In the genomic region with DNA sequence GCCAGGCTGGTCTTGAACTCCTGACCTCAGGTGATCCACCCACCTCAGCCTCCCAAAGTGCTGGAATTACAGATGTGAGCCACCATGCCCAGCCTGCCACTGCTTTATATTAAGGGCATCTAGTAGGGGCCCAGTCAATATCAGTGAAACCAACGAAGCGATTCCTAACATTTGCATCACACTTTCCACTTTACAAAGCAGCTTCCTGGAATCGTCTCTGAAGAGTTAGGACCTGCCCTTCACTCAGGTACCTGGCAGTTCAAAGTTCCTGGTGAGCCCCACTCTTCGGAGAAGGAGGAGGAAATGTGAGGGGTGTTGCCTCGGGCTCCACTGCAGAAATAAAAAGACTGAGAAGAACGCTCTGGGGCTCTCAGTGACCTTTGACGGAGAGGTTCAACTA, we compare ENCODE assay signal across 15 cellular contexts. TPM values are rescaled to one million over a fixed set of nuclear protein-coding genes. Genes with fewer than 3 reads are reported as not detected.
A peak's percentile ranks its signal among the peaks of the same experiment; 100 is the strongest.
DNase-seq lines count a peak whose midpoint lies in the region; ATAC-seq and FAIRE-seq lines count a peak whose summit lies in the region.
"Had no signal": no experiment of that assay in that cellular context is flagged by ENCODE, and none has a peak within 500 bp of the region (broad histone marks: within the 10 kb centered on the region; RNA-seq: fewer than 3 reads in every experiment).

No MANE protein-coding gene starts in this region.

- no peak for DNase-seq in T-helper 2 cell treated with Interferon-gamma antibody and Interleukin-4, amounts not matched to agents 5 μg/mL and 100 μg/mL, for 36 hours (ENCODE audit: low spot score)
- DNase-seq in T-helper 2 cell (no peak), NCI-H526 (lab: John Stamatoyannopoulos, UW) (peak; percentile 41 to 73), small intestine (peak; percentile 36), epidermal melanocyte (ENCODE audit: insufficient read length, low spot score) (no peak), NCI-H524 (lab: John Stamatoyannopoulos, UW) (no peak)
- DNase-seq in activated T-cell treated with anti-CD3 and anti-CD28 coated beads, Interleukin-2, amount 50 U/mL, for 72 hours = no peak
- DNase-seq: esophagus squamous epithelium, hippocampal formation, NCI-H2081 treated with DMSO at 0.1 percent for 48 hours, posterior cingulate gyrus, tibial artery had no signal

- no peak for FAIRE-seq in small intestine (lab: Jason Lieb, UNC)
- FAIRE-seq: G401.6 had no signal

- H3K27me3 ChIP-seq in small intestine (ENCODE audit: control insufficient read depth in 2 of 2, insufficient read depth in 2 of 2, low read length in 2 of 2) = no peaks in the 10 kb centered on the region
- H3K27me3 ChIP-seq: esophagus squamous epithelium, tibial artery had no signal

- peaks cover 0 to 2% of the 10 kb centered on the region in 2 donors for H3K4me1 ChIP-seq in small intestine (ENCODE audit: control insufficient read depth in 2 of 2, insufficient read depth in 1 of 2, low read depth in 1 of 2, low read length in 1 of 2)

- WGBS in small intestine, 3 donors = 10 to 43% (median 27%) methylated on average over 7 of the region's 7 CpGs

- H3K4me3 Mint-ChIP-seq in T-helper 2 cell treated with Interferon-gamma antibody and Interleukin-4, amounts not matched to agents 5 μg/mL and 100 μg/mL, for 36 hours = peak overlapping the region; percentile 45
- peak overlapping the region; percentile 86 to 87 for H3K4me3 Mint-ChIP-seq in activated T-cell treated with anti-CD3 and anti-CD28 coated beads, Interleukin-2, amount 50 U/mL, for 72 hours

- H3K27ac ChIP-seq in small intestine (ENCODE audit: low read depth in 1 of 2, low read length in 1 of 2) = no peak overlapping the region
- H3K27ac ChIP-seq: 22Rv1, tibial artery had no signal

- no peaks in the 10 kb centered on the region for H3K36me3 Mint-ChIP-seq in T-helper 2 cell treated with Interferon-gamma antibody and Interleukin-4, amounts not matched to agents 5 μg/mL and 100 μg/mL, for 36 hours (ENCODE audit: low read depth)
- H3K36me3 Mint-ChIP-seq in activated T-cell treated with anti-CD3 and anti-CD28 coated beads, Interleukin-2, amount 50 U/mL, for 72 hours (ENCODE audit: insufficient read depth in 2 of 2) = no peaks in the 10 kb centered on the region

- H3K36me3 ChIP-seq in small intestine (ENCODE audit: control insufficient read depth in 2 of 2, insufficient read depth in 2 of 2, low read length in 2 of 2) = no peaks in the 10 kb centered on the region
- H3K36me3 ChIP-seq: esophagus squamous epithelium, tibial artery had no signal

- peak overlapping the region; percentile 84 for H3K27ac Mint-ChIP-seq in T-helper 2 cell treated with Interferon-gamma antibody and Interleukin-4, amounts not matched to agents 5 μg/mL and 100 μg/mL, for 36 hours
- H3K27ac Mint-ChIP-seq in activated T-cell treated with anti-CD3 and anti-CD28 coated beads, Interleukin-2, amount 50 U/mL, for 72 hours = peak overlapping the region; percentile 97

- ATAC-seq in activated T-cell treated with anti-CD3 and anti-CD28 coated beads, Interleukin-2, amount 50 U/mL, for 72 hours (replicated peaks in 1 of 2) = no peak
- no peak for ATAC-seq in HG03354 (IDR thresholded peaks at IDR 0.05; ENCODE audit: poor library complexity, severe bottlenecking, unreplicated experiment)

- H3K9me3 Mint-ChIP-seq in T-helper 2 cell treated with Interferon-gamma antibody and Interleukin-4, amounts not matched to agents 5 μg/mL and 100 μg/mL, for 36 hours = no peaks in the 10 kb centered on the region
- H3K9me3 Mint-ChIP-seq in activated T-cell treated with anti-CD3 and anti-CD28 coated beads, Interleukin-2, amount 50 U/mL, for 72 hours = no peaks in the 10 kb centered on the region

- no peaks in the 10 kb centered on the region for H3K9me3 ChIP-seq in small intestine (ENCODE audit: control insufficient read depth, low read depth)
- H3K9me3 ChIP-seq: esophagus squamous epithelium, tibial artery had no signal

- H3K27me3 Mint-ChIP-seq in T-helper 2 cell treated with Interferon-gamma antibody and Interleukin-4, amounts not matched to agents 5 μg/mL and 100 μg/mL, for 36 hours (ENCODE audit: low read depth) = no peaks in the 10 kb centered on the region
- H3K27me3 Mint-ChIP-seq in activated T-cell treated with anti-CD3 and anti-CD28 coated beads, Interleukin-2, amount 50 U/mL, for 72 hours (ENCODE audit: low read depth) = no peaks in the 10 kb centered on the region

- peaks cover 62% of the 10 kb centered on the region for H3K4me1 Mint-ChIP-seq in T-helper 2 cell treated with Interferon-gamma antibody and Interleukin-4, amounts not matched to agents 5 μg/mL and 100 μg/mL, for 36 hours (ENCODE audit: low read depth)
- peaks cover 85% of the 10 kb centered on the region for H3K4me1 Mint-ChIP-seq in activated T-cell treated with anti-CD3 and anti-CD28 coated beads, Interleukin-2, amount 50 U/mL, for 72 hours (ENCODE audit: low read depth)

- H3K4me3 ChIP-seq in small intestine (ENCODE audit: low read depth in 1 of 2, low read length in 2 of 2) = no peak overlapping the region
- H3K4me3 ChIP-seq: esophagus squamous epithelium, tibial artery had no signal

RNA-seq across cellular contexts. Expression of gene EZH2, which starts 31.1 kb away (rescaled TPM):
- 100 to 1,000 TPM in 1 of 2 donors, 10 to 100 TPM in 1; 95.9 to 117 TPM for total RNA-seq in activated T-cell treated with anti-CD3 and anti-CD28 coated beads, Interleukin-2, amount 50 U/mL, for 72 hours
- 10 to 100 TPM in 1 of 3 donors, 1 to 10 TPM in 2; 5.4 to 16.2 (median 5.6) TPM for polyA plus RNA-seq in small intestine

Comparison
In these comparisons a context has a peak if more than half of its experiments do, and no peak if none do; other contexts are left out.
1. DNase-seq: peak in NCI-H526 (2 of 2) and small intestine (single experiment); none in T-helper 2 cell treated with Interferon-gamma antibody and Interleukin-4, amounts not matched to agents 5 μg/mL and 100 μg/mL, for 36 hours (single experiment), T-helper 2 cell (0 of 5), activated T-cell treated with anti-CD3 and anti-CD28 coated beads, Interleukin-2, amount 50 U/mL, for 72 hours (0 of 2), epidermal melanocyte (single experiment) and NCI-H524 (0 of 2).